ENCODE assay signal across 8 cellular contexts in genomic region chr17:60676758-60677307, GRCh38. TPM values are rescaled to one million over a fixed set of nuclear protein-coding genes. Genes with fewer than 3 reads are reported as not detected.
A peak's percentile ranks its signal among the peaks of the same experiment; 100 is the strongest.
DNase-seq lines count a peak whose midpoint lies in the region; ATAC-seq and TF ChIP-seq lines count a peak whose summit lies in the region.

No MANE protein-coding gene starts in this region.

- no peaks in the 10 kb centered on the region for H3K27me3 ChIP-seq in layer of hippocampus (ENCODE audit: control insufficient read depth, insufficient read depth, low read length)
- H3K27me3 ChIP-seq in testis = no peaks in the 10 kb centered on the region

- intact Hi-C loops in activated CD4-positive, alpha-beta T cell treated with anti-CD3 and anti-CD28 coated beads, Interleukin-2, amount 10 ng/mL, durations not matched to agents 24 days and 14 days (cut with micrococcal nuclease) = loop anchor here (1.0 to 2.0 kb wide), 2 partner anchors 77 to 152 kb away; partner anchors contain the start of gene PPM1D
- intact Hi-C loops in testis (cut with DNase I; ENCODE audit: low total_unique reads) = no loop called here

- H3K9me3 ChIP-seq in testis = no peaks in the 10 kb centered on the region

- no peak for TF ChIP-seq CTCF in testis (IDR thresholded peaks at IDR 0.05)

- no peaks in the 10 kb centered on the region for H3K9me3 Mint-ChIP-seq in activated CD4-positive, alpha-beta T cell treated with anti-CD3 and anti-CD28 coated beads, Interleukin-2, amount 10 ng/mL, durations not matched to agents 24 days and 14 days
- H3K9me3 Mint-ChIP-seq in activated naive CD8-positive, alpha-beta T cell treated with anti-CD3 and anti-CD28 coated beads for 36 hours = no peaks in the 10 kb centered on the region

- H3K4me1 Mint-ChIP-seq in activated CD4-positive, alpha-beta T cell treated with anti-CD3 and anti-CD28 coated beads, Interleukin-2, amount 10 ng/mL, durations not matched to agents 24 days and 14 days = peaks cover 19% of the 10 kb centered on the region
- peaks cover 14% of the 10 kb centered on the region for H3K4me1 Mint-ChIP-seq in activated naive CD8-positive, alpha-beta T cell treated with anti-CD3 and anti-CD28 coated beads for 36 hours

- DNase-seq in activated CD4-positive, alpha-beta T cell treated with anti-CD3 and anti-CD28 coated beads, Interleukin-2, amount 10 ng/mL, durations not matched to agents 24 days and 14 days = no peak
- DNase-seq in activated CD4-positive, alpha-beta T cell treated with anti-CD3 and anti-CD28 coated beads, Interleukin-2, amount 50 U/mL, for 48 hours = no peak
- DNase-seq in activated naive CD8-positive, alpha-beta T cell treated with anti-CD3 and anti-CD28 coated beads for 36 hours = no peak
- DNase-seq in testis (no peak), GOT3 (lab: John Stamatoyannopoulos, UW) (no peak), DMS 273 treated with DMSO at 0.1 percent for 48 hours (lab: John Stamatoyannopoulos, UW) (no peak)

- peak overlapping the region; percentile 97 for H3K27ac ChIP-seq in layer of hippocampus (ENCODE audit: low read depth, low read length)
- peak overlapping the region; percentile 57 to 76 for H3K27ac ChIP-seq in testis

- no peak for TF ChIP-seq POLR2A in testis (IDR thresholded peaks at IDR 0.05)

- peak overlapping the region; percentile 74 for H3K27ac Mint-ChIP-seq in activated CD4-positive, alpha-beta T cell treated with anti-CD3 and anti-CD28 coated beads, Interleukin-2, amount 10 ng/mL, durations not matched to agents 24 days and 14 days
- H3K27ac Mint-ChIP-seq in activated naive CD8-positive, alpha-beta T cell treated with anti-CD3 and anti-CD28 coated beads for 36 hours = peak overlapping the region; percentile 87

- H3K27me3 Mint-ChIP-seq in activated CD4-positive, alpha-beta T cell treated with anti-CD3 and anti-CD28 coated beads, Interleukin-2, amount 10 ng/mL, durations not matched to agents 24 days and 14 days = no peaks in the 10 kb centered on the region
- H3K27me3 Mint-ChIP-seq in activated naive CD8-positive, alpha-beta T cell treated with anti-CD3 and anti-CD28 coated beads for 36 hours = no peaks in the 10 kb centered on the region

- peaks cover 17% of the 10 kb centered on the region for H3K4me1 ChIP-seq in testis

- ATAC-seq in GM18870 (IDR thresholded peaks at IDR 0.05; ENCODE audit: unreplicated experiment) = no peak

- no peaks in the 10 kb centered on the region for H3K36me3 Mint-ChIP-seq in activated CD4-positive, alpha-beta T cell treated with anti-CD3 and anti-CD28 coated beads, Interleukin-2, amount 10 ng/mL, durations not matched to agents 24 days and 14 days (ENCODE audit: low read depth)
- H3K36me3 Mint-ChIP-seq in activated naive CD8-positive, alpha-beta T cell treated with anti-CD3 and anti-CD28 coated beads for 36 hours = no peaks in the 10 kb centered on the region

- H3K4me3 Mint-ChIP-seq in activated CD4-positive, alpha-beta T cell treated with anti-CD3 and anti-CD28 coated beads, Interleukin-2, amount 10 ng/mL, durations not matched to agents 24 days and 14 days = peak overlapping the region; percentile 100
- peak overlapping the region; percentile 98 for H3K4me3 Mint-ChIP-seq in activated naive CD8-positive, alpha-beta T cell treated with anti-CD3 and anti-CD28 coated beads for 36 hours

- H3K36me3 ChIP-seq in testis (ENCODE audit: low read depth, missing control alignments) = no peaks in the 10 kb centered on the region

- 22 to 30% methylated on average over 17 of the region's 17 CpGs for WGBS in testis, 2 donors

- H3K4me3 ChIP-seq in testis = peak overlapping the region; percentile 85 to 91

RNA-seq across cellular contexts. Expression of gene BCAS3, which starts 0.8 kb away (rescaled TPM):
- 9.5 and 10.2 TPM in 2 replicates for total RNA-seq in activated CD4-positive, alpha-beta T cell treated with anti-CD3 and anti-CD28 coated beads, Interleukin-2, amount 10 ng/mL, durations not matched to agents 24 days and 14 days
- total RNA-seq in activated naive CD8-positive, alpha-beta T cell treated with anti-CD3 and anti-CD28 coated beads for 36 hours = 1 to 10 TPM; 4.9 to 7.0 TPM
- total RNA-seq in testis = 10 to 100 TPM; 73.0 to 96.7 TPM
- 54.8 TPM for polyA plus RNA-seq in testis (ENCODE audit: insufficient read depth, low read depth, low replicate concordance)
